10 cellular contexts compared by ENCODE assay signal in the genomic region with DNA sequence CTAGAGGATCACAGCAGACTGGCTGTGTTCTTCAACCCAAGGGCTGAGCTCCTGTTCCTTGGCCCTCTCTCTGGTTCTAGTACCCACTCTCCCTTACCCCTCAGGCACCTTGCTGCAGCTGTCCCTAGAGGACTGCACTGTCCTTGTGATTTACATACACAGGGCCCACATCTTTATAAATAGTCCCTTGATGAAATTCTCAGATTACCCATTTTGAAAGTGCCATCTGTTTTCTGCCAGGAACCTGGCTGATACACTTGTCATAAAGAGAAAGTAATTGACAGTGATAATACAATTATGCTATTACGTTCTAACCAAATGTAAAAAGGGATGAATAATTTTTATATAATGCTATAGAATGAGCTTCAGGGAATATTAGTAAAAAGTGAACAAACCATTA. TPM values are rescaled to one million over a fixed set of nuclear protein-coding genes. Genes with fewer than 3 reads are reported as not detected.
DNase-seq lines count a peak whose midpoint lies in the region; ATAC-seq and TF ChIP-seq lines count a peak whose summit lies in the region.
"Had no signal": no experiment of that assay in that cellular context is flagged by ENCODE, and none has a peak within 500 bp of the region (broad histone marks: within the 10 kb centered on the region; RNA-seq: fewer than 3 reads in every experiment).

No MANE protein-coding gene starts in this region.

- ATAC-seq in HG03135 (IDR thresholded peaks at IDR 0.05; ENCODE audit: unreplicated experiment) (peak; percentile 88), Panc1 (no peak)
- ATAC-seq: left lung had no signal

- intact Hi-C loops in Panc1 (cut with micrococcal nuclease; ENCODE audit: unreplicated experiment), result no loop called here

- in situ Hi-C loops in Panc1 (cut with HindIII; ENCODE audit: low pct_unique_long_range_greater_than_20kb, low sequenced_read_pairs), result no loop called here

- BruUV-seq in Panc1 (replicated peaks; lab: Mats Ljungman, UMichigan), result no TSS peak

- peak; percentile 40 for DNase-seq in GM10266 (ENCODE audit: extremely low spot score)
- DNase-seq in GM20000 (ENCODE audit: low spot score), result peak; percentile 49
- no peak for DNase-seq in Panc1 (ENCODE audit: low read depth, low spot score)
- no peak for DNase-seq in NCI-H187 treated with DMSO at 0.1 percent for 48 hours (lab: John Stamatoyannopoulos, UW)
- no peak for DNase-seq in activated T-cell treated with anti-CD3 and anti-CD28 coated beads, Interleukin-2, amount 50 U/mL, for 48 hours
- no peak for DNase-seq in globus pallidus (ENCODE audit: low spot score)
- DNase-seq in iPS-NIHi11 (ENCODE audit: low spot score), result no peak
- DNase-seq: C1 segment of cervical spinal cord, left lung had no signal

- CTCF ChIA-PET in Panc1 (lab: Charles Lee), result no interaction called here

- H3K9me3 ChIP-seq in Panc1 (ENCODE audit: control insufficient read depth, insufficient read depth, low read depth, low read length), result no peaks in the 10 kb centered on the region
- H3K9me3 ChIP-seq: left lung had no signal

- TF ChIP-seq CTCF in GM10266 (IDR thresholded peaks at IDR 0.05; ENCODE audit: control insufficient read depth, insufficient read depth, low read depth, missing control alignments) (no peak), GM20000 (IDR thresholded peaks at IDR 0.05; ENCODE audit: extremely low read depth, missing control alignments) (no peak), Panc1 (IDR thresholded peaks at IDR 0.05) (no peak)

- POLR2A ChIA-PET in Panc1 (lab: Charles Lee), result interaction anchor here (0.7 kb wide), 1 partner anchor 33 kb away, joined by 3 read pairs; no protein-coding TSS in a partner anchor

- H3K27ac ChIP-seq in Panc1 (ENCODE audit: low read length), result peak overlapping the region; percentile 75
- H3K27ac ChIP-seq: left lung had no signal

- peaks cover 16% of the 10 kb centered on the region; the same call in 1 of the 2 replicates for H3K4me1 ChIP-seq in Panc1 (ENCODE audit: control insufficient read depth, insufficient read depth, low read length)

- H3K4me3 ChIP-seq in Panc1 (ENCODE audit: low read depth in 2 of 2, low read length in 2 of 2), result no peak overlapping the region
- H3K4me3 ChIP-seq: left lung had no signal

- no peaks in the 10 kb centered on the region for H3K27me3 ChIP-seq in Panc1 (ENCODE audit: control insufficient read depth, insufficient read depth, low read length)
- H3K27me3 ChIP-seq: left lung had no signal

- H3K36me3 ChIP-seq in Panc1 (ENCODE audit: control insufficient read depth, insufficient read depth, low read length), result no peaks in the 10 kb centered on the region
- H3K36me3 ChIP-seq: left lung had no signal

RNA-seq across cellular contexts. Expression of gene SPARC, which starts 16.5 kb away (rescaled TPM):
- 228 TPM for total RNA-seq in Panc1 (2021; ENCODE audit: unreplicated experiment)
- 986 TPM for polyA plus RNA-seq in Panc1 (2012; ENCODE audit: insufficient read length)

RNA-seq across cellular contexts. Expression of gene ATOX1, which starts 55.2 kb away (rescaled TPM):
- 202 TPM for total RNA-seq in Panc1 (2021; ENCODE audit: unreplicated experiment)
- polyA plus RNA-seq in Panc1 (2012; ENCODE audit: insufficient read length), result 298 TPM

Comparison
In these comparisons a context has a peak if more than half of its experiments do, and no peak if none do; other contexts are left out.
1. DNase-seq: peak in GM10266 (single experiment) and GM20000 (single experiment); none in Panc1 (single experiment), NCI-H187 treated with DMSO at 0.1 percent for 48 hours (single experiment), activated T-cell treated with anti-CD3 and anti-CD28 coated beads, Interleukin-2, amount 50 U/mL, for 48 hours (0 of 2), globus pallidus (single experiment) and iPS-NIHi11 (single experiment).